In genomic region chr10:89351402-89352038, GRCh38 we compare ENCODE assay signal across 8 cellular contexts. TPM values are rescaled to one million over a fixed set of nuclear protein-coding genes. Genes with fewer than 3 reads are reported as not detected.
DNase-seq lines count a peak whose midpoint lies in the region; ATAC-seq and TF ChIP-seq lines count a peak whose summit lies in the region.

No MANE protein-coding gene starts in this region.

- H3K4me3 Mint-ChIP-seq in memory B cell = peak overlapping the region; percentile 60
- H3K4me3 Mint-ChIP-seq in CD14-positive monocyte = no peak overlapping the region

- intact Hi-C loops in CD14-positive monocyte (cut with micrococcal nuclease) = no loop called here

- H3K27ac Mint-ChIP-seq in memory B cell (no peak overlapping the region), CD14-positive monocyte (peak overlapping the region in 1 of 7 donors; percentile 77)

- H3K36me3 Mint-ChIP-seq in memory B cell = peaks cover 5% of the 10 kb centered on the region
- H3K36me3 Mint-ChIP-seq in CD14-positive monocyte = peaks cover 1 to 3% of the 10 kb centered on the region in 2 donors

- TF ChIP-seq CTCF in CD14-positive monocyte (IDR thresholded peaks at IDR 0.05) = no peak

- no peaks in the 10 kb centered on the region for H3K27me3 Mint-ChIP-seq in memory B cell
- H3K27me3 Mint-ChIP-seq in CD14-positive monocyte (ENCODE audit: low read depth in 3 of 3) = no peaks in the 10 kb centered on the region

- ATAC-seq in HG03108 (IDR thresholded peaks at IDR 0.05; ENCODE audit: unreplicated experiment) (peak; percentile 76), memory B cell (ENCODE audit: low read depth) (peak; percentile 58)

- H3K4me1 Mint-ChIP-seq in memory B cell (peaks cover 23% of the 10 kb centered on the region), CD14-positive monocyte (peaks cover 56% of the 10 kb centered on the region)

- peaks cover 3% of the 10 kb centered on the region for H3K9me3 Mint-ChIP-seq in memory B cell
- H3K9me3 Mint-ChIP-seq in CD14-positive monocyte = peaks cover 0 to 1% (median 0%) of the 10 kb centered on the region in 7 donors

- DNase-seq in activated CD8-positive, alpha-beta memory T cell treated with anti-CD3 and anti-CD28 coated beads for 24 hours = peak; percentile 37
- no peak for DNase-seq in activated CD8-positive, alpha-beta memory T cell treated with anti-CD3 and anti-CD28 coated beads, Interleukin-2, amount 50 U/mL, for 4 hours
- DNase-seq in astrocyte of the hippocampus (ENCODE audit: low read depth, low spot score) = peak; percentile 69
- no peak for DNase-seq in memory B cell (ENCODE audit: low spot score in 2 of 2)
- DNase-seq in hepatic stellate cell (ENCODE audit: low spot score) = no peak
- DNase-seq in dermis blood vessel endothelial cell = no peak
- DNase-seq in CD14-positive monocyte (ENCODE audit: low spot score) = no peak

RNA-seq across cellular contexts. Expression of gene IFIT3, which starts 23.7 kb away (rescaled TPM):
- 14.1 and 14.3 TPM in 2 replicates for total RNA-seq in dermis blood vessel endothelial cell
- 10 to 100 TPM; 26.4 to 38.0 TPM for polyA plus RNA-seq in CD14-positive monocyte

RNA-seq across cellular contexts. Expression of gene IFIT1B, which starts 26.3 kb away (rescaled TPM):
- not detected in 2 replicates for total RNA-seq in dermis blood vessel endothelial cell
- polyA plus RNA-seq in CD14-positive monocyte = not detected

RNA-seq across cellular contexts. Expression of gene IFIT1, which starts 40.9 kb away (rescaled TPM):
- total RNA-seq in dermis blood vessel endothelial cell = 2.2 and 2.6 TPM in 2 replicates
- polyA plus RNA-seq in CD14-positive monocyte = 10 to 100 TPM; 12.1 to 17.1 TPM

RNA-seq across cellular contexts. Expression of gene IFIT2, which starts 49.7 kb away (rescaled TPM):
- total RNA-seq in dermis blood vessel endothelial cell = 9.6 and 23.7 TPM in 2 replicates
- polyA plus RNA-seq in CD14-positive monocyte = 10 to 100 TPM; 15.5 to 25.2 TPM

Comparison
In these comparisons a context has a peak if more than half of its experiments do, and no peak if none do; other contexts are left out.
1. DNase-seq: peak in activated CD8-positive, alpha-beta memory T cell treated with anti-CD3 and anti-CD28 coated beads for 24 hours (single experiment) and astrocyte of the hippocampus (single experiment); none in activated CD8-positive, alpha-beta memory T cell treated with anti-CD3 and anti-CD28 coated beads, Interleukin-2, amount 50 U/mL, for 4 hours (single experiment), memory B cell (0 of 2), hepatic stellate cell (single experiment), dermis blood vessel endothelial cell (single experiment) and CD14-positive monocyte (single experiment).